In genomic region chr16:54050281-54051210, GRCh38 we compare ENCODE assay signal across 16 cellular contexts.
DNase-seq lines count a peak whose midpoint lies in the region; TF ChIP-seq lines count a peak whose summit lies in the region.
"Had no signal": no experiment of that assay in that cellular context is flagged by ENCODE, and none has a peak within 500 bp of the region (broad histone marks: within the 10 kb centered on the region; RNA-seq: fewer than 3 reads in every experiment).

No MANE protein-coding gene starts in this region.

- no peak overlapping the region for H2BK5ac ChIP-seq in trophoblast cell (ENCODE audit: low read depth, low read length, poor library complexity)

- no peak overlapping the region for H4K91ac ChIP-seq in trophoblast cell (ENCODE audit: low read depth, low read length)

- H3K27ac ChIP-seq in iPS-18a (ENCODE audit: low read length) (no peak overlapping the region), trophoblast cell (ENCODE audit: low read depth, low read length) (no peak overlapping the region)

- DNase-seq in Daoy (ENCODE audit: low read depth) (peak; percentile 6), SKM-1 treated with dmso at 0.1 percent for 144 hours (lab: John Stamatoyannopoulos, UW; ENCODE audit: unreplicated experiment) (peak; percentile 77), RPMI8226 (no peak), D341Med (ENCODE audit: low spot score) (no peak), trophoblast cell (no peak), erythroblast (lab: John Stamatoyannopoulos, UW) (no peak)
- DNase-seq: activated naive CD4-positive, alpha-beta T cell; Calu3; effector memory CD4-positive, alpha-beta T cell; foreskin melanocyte; NCI-H1436; NCI-H510A; T-helper 9 cell had no signal

- no peaks in the 10 kb centered on the region for H3K36me3 ChIP-seq in Loucy (ENCODE audit: insufficient read depth, low read length)
- no peaks in the 10 kb centered on the region for H3K36me3 ChIP-seq in iPS-18a (ENCODE audit: control insufficient read depth, low read depth, low read length)
- no peaks in the 10 kb centered on the region for H3K36me3 ChIP-seq in trophoblast cell (ENCODE audit: control insufficient read depth in 1 of 2, insufficient read depth in 2 of 2, low read length in 2 of 2)
- H3K36me3 ChIP-seq: breast epithelium had no signal

- no peak overlapping the region for H3K14ac ChIP-seq in trophoblast cell (ENCODE audit: low read length)

- H3K18ac ChIP-seq in trophoblast cell (ENCODE audit: low read length), result no peak overlapping the region

- H3K9ac ChIP-seq in Loucy (ENCODE audit: low read depth, low read length, poor library complexity, severe bottlenecking) (peak overlapping the region; percentile 78), iPS-18a (ENCODE audit: low read length) (no peak overlapping the region), trophoblast cell (ENCODE audit: low read length) (no peak overlapping the region)

- H3K4me1 ChIP-seq in Loucy (ENCODE audit: insufficient read depth, low read length, poor library complexity, severe bottlenecking) (peaks cover 73% of the 10 kb centered on the region), iPS-18a (ENCODE audit: control insufficient read depth, low read depth, low read length) (peaks cover 55% of the 10 kb centered on the region), trophoblast cell (ENCODE audit: control insufficient read depth in 1 of 2, insufficient read depth in 2 of 2, low read length in 2 of 2) (no peaks in the 10 kb centered on the region)

- no peak overlapping the region for H2AK5ac ChIP-seq in trophoblast cell (ENCODE audit: low read length)

- no peak overlapping the region for H3K23ac ChIP-seq in trophoblast cell (ENCODE audit: low read length)

- no peak for TF ChIP-seq CTCF in Loucy (conservative IDR thresholded peaks at IDR 0.05; ENCODE audit: low read length)

- no peaks in the 10 kb centered on the region for H3K9me2 ChIP-seq in Loucy (replicated peaks; ENCODE audit: low read depth, low read length)

- H4K20me1 ChIP-seq in Loucy (ENCODE audit: insufficient read depth, low read length, poor library complexity, severe bottlenecking), result no peaks in the 10 kb centered on the region

- H4K12ac ChIP-seq in trophoblast cell (ENCODE audit: low read depth, low read length), result no peak overlapping the region

- H2AFZ ChIP-seq in Loucy (ENCODE audit: low read length), result no peak overlapping the region
- no peak overlapping the region for H2AFZ ChIP-seq in trophoblast cell (ENCODE audit: insufficient read depth, low read length, poor library complexity)

- no CpG with 5 or more reads among the region's 8 CpGs for WGBS in trophoblast cell (ENCODE audit: extremely low coverage, insufficient coverage, insufficient read length)

- no peak overlapping the region for H2BK12ac ChIP-seq in trophoblast cell (ENCODE audit: low read length)

- H3K27me3 ChIP-seq in Loucy (ENCODE audit: insufficient read depth, low read length, poor library complexity, severe bottlenecking) (no peaks in the 10 kb centered on the region), iPS-18a (ENCODE audit: control insufficient read depth, insufficient read depth, low read length) (peaks cover 6% of the 10 kb centered on the region), trophoblast cell (ENCODE audit: insufficient read depth, low read length) (no peaks in the 10 kb centered on the region)
- H3K27me3 ChIP-seq: breast epithelium had no signal

- H3K4me3 ChIP-seq in Loucy (ENCODE audit: low read length, poor library complexity, severe bottlenecking) (peak overlapping the region; percentile 49), iPS-18a (ENCODE audit: low read length) (peak overlapping the region; percentile 1), trophoblast cell (ENCODE audit: low read depth, low read length) (no peak overlapping the region)
- H3K4me3 ChIP-seq: breast epithelium had no signal

- H3K79me1 ChIP-seq in trophoblast cell (ENCODE audit: low read length), result no peaks in the 10 kb centered on the region

- peaks cover 36% of the 10 kb centered on the region for H3F3A ChIP-seq in Loucy (ENCODE audit: low read depth)

- H3K4me2 ChIP-seq in Loucy (ENCODE audit: low read depth, low read length, poor library complexity, severe bottlenecking) (peak overlapping the region; percentile 71), trophoblast cell (ENCODE audit: low read length) (no peak overlapping the region)

- H3K79me2 ChIP-seq in Loucy (ENCODE audit: insufficient read depth, low read length) (peaks cover 5% of the 10 kb centered on the region; the same call in 1 of the 2 replicates), trophoblast cell (ENCODE audit: control insufficient read depth, insufficient read depth, low read length, poor library complexity) (no peaks in the 10 kb centered on the region)

- no peak overlapping the region for H2BK120ac ChIP-seq in trophoblast cell (ENCODE audit: insufficient read depth, low read length, poor library complexity)

- H3K4ac ChIP-seq in trophoblast cell (ENCODE audit: low read depth, low read length), result no peak overlapping the region

- no peak for TF ChIP-seq POLR2A in erythroblast (IDR thresholded peaks at IDR 0.05; ENCODE audit: low read length)

- H3K9me3 ChIP-seq in Loucy (ENCODE audit: insufficient read depth, low read depth, low read length) (no peaks in the 10 kb centered on the region), iPS-18a (ENCODE audit: control insufficient read depth, low read depth, low read length) (no peaks in the 10 kb centered on the region), trophoblast cell (ENCODE audit: insufficient read depth, low read depth, low read length) (no peaks in the 10 kb centered on the region)
- H3K9me3 ChIP-seq: breast epithelium had no signal

- no peak overlapping the region for H4K8ac ChIP-seq in trophoblast cell (ENCODE audit: low read depth, low read length)

Comparison
In these comparisons a context has a peak if more than half of its experiments do, and no peak if none do; other contexts are left out.
1. DNase-seq: peak in Daoy (single experiment) and SKM-1 treated with dmso at 0.1 percent for 144 hours (single experiment); none in RPMI8226 (single experiment), D341Med (single experiment), trophoblast cell (0 of 2) and erythroblast (0 of 2).